Comparison of ENCODE assay signal across 29 cellular contexts in genomic region chr2:86818967-86819366, GRCh38. TPM values are rescaled to one million over a fixed set of nuclear protein-coding genes. Genes with fewer than 3 reads are reported as not detected.
DNase-seq lines count a peak whose midpoint lies in the region; ATAC-seq and TF ChIP-seq lines count a peak whose summit lies in the region.
"Had no signal": no experiment of that assay in that cellular context is flagged by ENCODE, and none has a peak within 500 bp of the region (broad histone marks: within the 10 kb centered on the region; RNA-seq: fewer than 3 reads in every experiment).

No MANE protein-coding gene starts in this region.

- H3K27ac ChIP-seq in left lung, result no peak overlapping the region
- H3K27ac ChIP-seq: PC-9, SJSA1 had no signal

- H3K36me3 ChIP-seq in left lung, result no peaks in the 10 kb centered on the region
- H3K36me3 ChIP-seq: BE2C, SJSA1 had no signal

- POLR2A ChIA-PET in activated CD8-positive, alpha-beta T cell treated with anti-CD3 and anti-CD28 coated beads for 36 hours (lab: Charles Lee), result interaction anchor here (0.7 to 12.6 kb wide), 6 partner anchors 11 to 73 kb away, joined by 3 to 129 read pairs (median 4); partner anchors contain the start of gene CD8A

- H3K27me3 ChIP-seq in left lung, result no peaks in the 10 kb centered on the region
- H3K27me3 ChIP-seq: BE2C had no signal

- DNase-seq in natural killer cell treated with Interleukin-12 subunit alpha and Interleukin-12 subunit beta and Interleukin-15 and Interleukin-18, amount 100 ng/mL, for 72 hours (ENCODE audit: low spot score), result no peak
- DNase-seq in natural killer cell (no peak), NOMO-1 (lab: John Stamatoyannopoulos, UW; ENCODE audit: unreplicated experiment in 2 of 2) (no peak), cerebellum (ENCODE audit: low spot score) (no peak), left lung (no peak)
- no peak for DNase-seq in activated CD8-positive, alpha-beta T cell treated with anti-CD3 and anti-CD28 coated beads for 36 hours
- DNase-seq in central memory CD8-positive, alpha-beta T cell (ENCODE audit: low spot score in 2 of 2), result no peak
- DNase-seq: 8988T; ACHN; BE2C; DMS153; MV-4-11; NCI-H1105; NCI-H1436 treated with DMSO at 0.1 percent for 48 hours; NCI-H187 treated with DMSO at 0.1 percent for 48 hours; NCI-H446 treated with DMSO at 0.1 percent for 48 hours; NCI-H526; NCI-H82; NK-92 treated with Interleukin-12 subunit alpha and Interleukin-12 subunit beta, amount 100 ng/mL, for 24 hours; PC-9; Right ventricle myocardium superior; RPMI8226 had no signal

- peaks cover 0 to 17% of the 10 kb centered on the region in 2 donors for H3K9me3 ChIP-seq in left lung
- H3K9me3 ChIP-seq: BE2C, SJSA1 had no signal

- H3K4me1 Mint-ChIP-seq in natural killer cell treated with Interleukin-12 subunit alpha and Interleukin-12 subunit beta and Interleukin-15 and Interleukin-18, amount 100 ng/mL, for 72 hours (ENCODE audit: low read depth in 2 of 2), result peaks cover 3 to 19% of the 10 kb centered on the region in 2 donors
- H3K4me1 Mint-ChIP-seq in natural killer cell, result no peaks in the 10 kb centered on the region
- peaks cover 85% of the 10 kb centered on the region for H3K4me1 Mint-ChIP-seq in activated CD8-positive, alpha-beta T cell treated with anti-CD3 and anti-CD28 coated beads for 36 hours (ENCODE audit: low read depth)
- H3K4me1 Mint-ChIP-seq in central memory CD8-positive, alpha-beta T cell, result peaks cover 75% of the 10 kb centered on the region
- H3K4me1 Mint-ChIP-seq: CD14-positive monocyte had no signal

- CTCF ChIA-PET in activated CD8-positive, alpha-beta T cell treated with anti-CD3 and anti-CD28 coated beads for 36 hours (lab: Charles Lee), result interaction anchor here (1.0 to 2.4 kb wide), 4 partner anchors 10 to 39 kb away, joined by 3 to 8 read pairs (median 3); no protein-coding TSS in a partner anchor

- no peaks in the 10 kb centered on the region for H3K4me1 ChIP-seq in left lung
- H3K4me1 ChIP-seq: BE2C, SJSA1 had no signal

- no peak for ATAC-seq in natural killer cell treated with Interleukin-12 subunit alpha and Interleukin-12 subunit beta and Interleukin-15 and Interleukin-18, amount 100 ng/mL, for 72 hours
- ATAC-seq in natural killer cell (no peak), HG03135 (IDR thresholded peaks at IDR 0.05; ENCODE audit: unreplicated experiment) (no peak), left lung (no peak)
- no peak for ATAC-seq in activated CD8-positive, alpha-beta T cell treated with anti-CD3 and anti-CD28 coated beads for 36 hours
- ATAC-seq in central memory CD8-positive, alpha-beta T cell (replicated peaks; ENCODE audit: extremely low read depth, poor library complexity, severe bottlenecking), result no peak

- no peak for TF ChIP-seq CTCF in natural killer cell (IDR thresholded peaks at IDR 0.05)
- no peak for TF ChIP-seq CTCF in activated CD8-positive, alpha-beta T cell treated with anti-CD3 and anti-CD28 coated beads for 36 hours (IDR thresholded peaks at IDR 0.05)
- TF ChIP-seq CTCF in left lung (IDR thresholded peaks at IDR 0.05), result no peak

- H3K36me3 Mint-ChIP-seq in natural killer cell treated with Interleukin-12 subunit alpha and Interleukin-12 subunit beta and Interleukin-15 and Interleukin-18, amount 100 ng/mL, for 72 hours, result no peaks in the 10 kb centered on the region
- H3K36me3 Mint-ChIP-seq in natural killer cell, result no peaks in the 10 kb centered on the region
- peaks cover 52% of the 10 kb centered on the region for H3K36me3 Mint-ChIP-seq in activated CD8-positive, alpha-beta T cell treated with anti-CD3 and anti-CD28 coated beads for 36 hours (ENCODE audit: low read depth)
- H3K36me3 Mint-ChIP-seq in central memory CD8-positive, alpha-beta T cell (ENCODE audit: insufficient read depth), result peaks cover 48% of the 10 kb centered on the region
- H3K36me3 Mint-ChIP-seq: CD14-positive monocyte had no signal

- no peak overlapping the region for H3K27ac Mint-ChIP-seq in natural killer cell treated with Interleukin-12 subunit alpha and Interleukin-12 subunit beta and Interleukin-15 and Interleukin-18, amount 100 ng/mL, for 72 hours
- H3K27ac Mint-ChIP-seq in natural killer cell, result no peak overlapping the region
- peak overlapping the region; percentile 97 for H3K27ac Mint-ChIP-seq in activated CD8-positive, alpha-beta T cell treated with anti-CD3 and anti-CD28 coated beads for 36 hours
- H3K27ac Mint-ChIP-seq in central memory CD8-positive, alpha-beta T cell (ENCODE audit: low read depth), result peak overlapping the region; percentile 98
- H3K27ac Mint-ChIP-seq: CD14-positive monocyte had no signal

- no peaks in the 10 kb centered on the region for H3K9me3 Mint-ChIP-seq in natural killer cell treated with Interleukin-12 subunit alpha and Interleukin-12 subunit beta and Interleukin-15 and Interleukin-18, amount 100 ng/mL, for 72 hours
- H3K9me3 Mint-ChIP-seq in natural killer cell, result no peaks in the 10 kb centered on the region
- H3K9me3 Mint-ChIP-seq in activated CD8-positive, alpha-beta T cell treated with anti-CD3 and anti-CD28 coated beads for 36 hours, result peaks cover 5% of the 10 kb centered on the region
- H3K9me3 Mint-ChIP-seq in central memory CD8-positive, alpha-beta T cell, result no peaks in the 10 kb centered on the region

- peaks cover 0 to 5% of the 10 kb centered on the region in 2 donors for H3K27me3 Mint-ChIP-seq in natural killer cell treated with Interleukin-12 subunit alpha and Interleukin-12 subunit beta and Interleukin-15 and Interleukin-18, amount 100 ng/mL, for 72 hours
- peaks cover 9 to 10% of the 10 kb centered on the region in 2 donors for H3K27me3 Mint-ChIP-seq in natural killer cell (ENCODE audit: low read depth in 2 of 2)
- no peaks in the 10 kb centered on the region for H3K27me3 Mint-ChIP-seq in activated CD8-positive, alpha-beta T cell treated with anti-CD3 and anti-CD28 coated beads for 36 hours
- no peaks in the 10 kb centered on the region for H3K27me3 Mint-ChIP-seq in central memory CD8-positive, alpha-beta T cell

- H3K4me3 Mint-ChIP-seq in natural killer cell treated with Interleukin-12 subunit alpha and Interleukin-12 subunit beta and Interleukin-15 and Interleukin-18, amount 100 ng/mL, for 72 hours, result peak overlapping the region; percentile 1
- H3K4me3 Mint-ChIP-seq in natural killer cell, result no peak overlapping the region
- peak overlapping the region; percentile 23 for H3K4me3 Mint-ChIP-seq in activated CD8-positive, alpha-beta T cell treated with anti-CD3 and anti-CD28 coated beads for 36 hours
- H3K4me3 Mint-ChIP-seq in central memory CD8-positive, alpha-beta T cell, result peak overlapping the region; percentile 57
- H3K4me3 Mint-ChIP-seq: CD14-positive monocyte had no signal

- no peak overlapping the region for H3K4me3 ChIP-seq in left lung
- H3K4me3 ChIP-seq: PC-9, SJSA1 had no signal

- intact Hi-C loops in natural killer cell (cut with micrococcal nuclease), result no loop called here
- intact Hi-C loops in activated CD8-positive, alpha-beta T cell treated with anti-CD3 and anti-CD28 coated beads for 36 hours (cut with micrococcal nuclease), result no loop called here
- intact Hi-C loops in left lung (cut with DNase I), result no loop called here

RNA-seq across cellular contexts. Expression of gene CD8A, which starts 28.3 kb away (rescaled TPM):
- total RNA-seq in natural killer cell treated with Interleukin-12 subunit alpha and Interleukin-12 subunit beta and Interleukin-15 and Interleukin-18, amount 100 ng/mL, for 72 hours, result 10 to 100 TPM; 67.8 to 85.0 TPM
- total RNA-seq in natural killer cell, result 100 to 1,000 TPM in 2 of 3 donors, 10 to 100 TPM in 1; 85.3 to 208 (median 162) TPM
- 100 to 1,000 TPM; 419 to 432 TPM for total RNA-seq in activated CD8-positive, alpha-beta T cell treated with anti-CD3 and anti-CD28 coated beads for 36 hours
- total RNA-seq in cerebellum, result 1.5 TPM
- 1 to 10 TPM; 1.5 to 9.1 TPM for total RNA-seq in left lung
- total RNA-seq: H4, HT-29, LHCN-M2, MCF 10A, SJSA1 had no signal

RNA-seq across cellular contexts. Expression of gene CD8B, which starts 42.7 kb away (rescaled TPM):
- 10 to 100 TPM in 1 of 2 donors, 1 to 10 TPM in 1; 8.4 to 31.5 TPM for total RNA-seq in natural killer cell treated with Interleukin-12 subunit alpha and Interleukin-12 subunit beta and Interleukin-15 and Interleukin-18, amount 100 ng/mL, for 72 hours
- total RNA-seq in natural killer cell (10 to 100 TPM in 1 of 3 donors, 1 to 10 TPM in 2; 1.9 to 22.7 (median 6.0) TPM), cerebellum (0.27 TPM), left lung (1 to 10 TPM in 1 of 2 donors, not detected in 1; 3.6 TPM)
- 100 to 1,000 TPM; 319 to 321 TPM for total RNA-seq in activated CD8-positive, alpha-beta T cell treated with anti-CD3 and anti-CD28 coated beads for 36 hours
- total RNA-seq: H4, HT-29, LHCN-M2, MCF 10A, PC-9, SJSA1 had no signal

Comparison
In these comparisons a context has a peak if more than half of its experiments do, and no peak if none do; other contexts are left out.
1. H3K27ac Mint-ChIP-seq: peak in activated CD8-positive, alpha-beta T cell treated with anti-CD3 and anti-CD28 coated beads for 36 hours (single experiment) and central memory CD8-positive, alpha-beta T cell (single experiment); none in natural killer cell treated with Interleukin-12 subunit alpha and Interleukin-12 subunit beta and Interleukin-15 and Interleukin-18, amount 100 ng/mL, for 72 hours (0 of 2) and natural killer cell (0 of 2).
2. RNA of gene CD8A, which starts 28.3 kb away (total RNA-seq): 419 to 432 TPM in activated CD8-positive, alpha-beta T cell treated with anti-CD3 and anti-CD28 coated beads for 36 hours, 85.3 to 208 TPM in natural killer cell and 67.8 to 85.0 TPM in natural killer cell treated with Interleukin-12 subunit alpha and Interleukin-12 subunit beta and Interleukin-15 and Interleukin-18, amount 100 ng/mL, for 72 hours; 1.5 to 9.1 TPM in left lung and 1.5 TPM in cerebellum (single experiment); every median in the first group is over 4 times any median in the second.
3. RNA of gene CD8B, which starts 42.7 kb away (total RNA-seq): 319 to 321 TPM in activated CD8-positive, alpha-beta T cell treated with anti-CD3 and anti-CD28 coated beads for 36 hours; 8.4 to 31.5 TPM in natural killer cell treated with Interleukin-12 subunit alpha and Interleukin-12 subunit beta and Interleukin-15 and Interleukin-18, amount 100 ng/mL, for 72 hours, 1.9 to 22.7 TPM in natural killer cell, 3.6 TPM in left lung and 0.27 TPM in cerebellum (single experiment); every median in the first group is over 4 times any median in the second.